Comparison of ENCODE assay signal across 8 cellular contexts in the genomic region with DNA sequence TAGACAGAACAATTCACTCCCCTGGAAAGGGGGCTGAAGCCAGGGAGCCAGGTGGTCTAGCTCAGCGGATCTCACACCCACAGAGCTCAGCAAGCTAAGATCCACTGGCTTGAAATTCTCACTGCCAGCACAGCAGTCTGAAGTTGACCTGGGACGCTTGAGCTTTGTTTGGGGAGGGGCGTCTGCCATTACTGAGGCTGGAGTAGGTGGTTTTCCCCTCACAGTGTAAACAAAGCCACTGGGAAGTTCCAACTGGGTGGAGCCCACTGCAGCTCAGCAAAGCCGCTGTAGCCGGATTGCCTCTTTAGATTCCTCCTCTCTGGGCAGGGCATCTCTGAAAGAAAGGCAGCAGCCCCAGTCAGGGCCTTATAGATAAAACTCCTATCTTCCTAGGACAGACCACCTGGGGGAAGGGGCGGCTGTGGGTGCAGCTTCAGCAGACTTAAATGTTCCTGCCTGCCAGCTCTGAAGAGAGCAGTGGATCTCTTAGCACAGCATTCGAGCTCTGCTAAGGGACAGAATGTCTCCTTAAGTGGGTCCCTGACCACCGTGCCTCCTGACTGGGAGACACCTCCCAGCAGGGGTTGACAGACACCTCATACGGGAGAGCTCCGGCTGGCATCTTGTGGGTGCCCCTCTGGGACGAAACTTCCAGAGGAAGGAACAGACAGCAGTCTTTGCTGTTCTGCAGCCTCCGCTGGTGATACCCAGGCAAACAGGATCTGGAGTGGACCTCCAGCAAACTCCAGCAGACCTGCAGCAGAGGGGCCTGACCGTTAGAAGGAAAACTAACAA.
DNase-seq lines count a peak whose midpoint lies in the region; ATAC-seq and TF ChIP-seq lines count a peak whose summit lies in the region.
"Not testable (repeated sequence)": the region's sequence is repeated elsewhere in the genome, so short reads cannot be mapped to it uniquely, and the experiment has no call there.

No MANE protein-coding gene starts in this region.

- H3F3A ChIP-seq in neural progenitor cell (ENCODE audit: low read depth): not testable (repeated sequence)

- H3K9me3 Mint-ChIP-seq in chondrocyte (ENCODE audit: low read depth); neural progenitor cell: not testable (repeated sequence)

- not testable (repeated sequence) for H3K79me2 ChIP-seq in neural progenitor cell (ENCODE audit: low read depth)

- 47 to 95% methylated on average over 2 to 6 of the region's 13 CpGs for WGBS in esophagus squamous epithelium, 2 donors
- WGBS in thyroid gland, 2 donors: 60 to 75% methylated on average over 10 to 13 of the region's 13 CpGs

- H3K4me3 Mint-ChIP-seq in chondrocyte (ENCODE audit: unreplicated experiment); neural progenitor cell: not testable (repeated sequence)

- not testable (repeated sequence) for H3K27me3 ChIP-seq in HUES48 (ENCODE audit: control insufficient read depth, insufficient read depth, low read length); esophagus squamous epithelium; left lung; neural progenitor cell; thyroid gland

- not testable (repeated sequence) for H3K4me3 ChIP-seq in HUES48 (ENCODE audit: low read depth, low read length); left lung; neural progenitor cell; thyroid gland (replicated peaks in 1 of 3)
- H3K4me3 ChIP-seq in esophagus squamous epithelium: peak overlapping the region in 1 of 4 donors; percentile 17

- ATAC-seq in left lung: peak; percentile 50

- H2AFZ ChIP-seq in neural progenitor cell (replicated peaks): peak overlapping the region; percentile 90

- H3K36me3 ChIP-seq in HUES48 (ENCODE audit: control insufficient read depth, insufficient read depth, low read length); esophagus squamous epithelium; left lung; neural progenitor cell; thyroid gland: not testable (repeated sequence)

- intact Hi-C loops in esophagus squamous epithelium (cut with DNase I); left lung (cut with DNase I); thyroid gland (cut with DNase I): not testable (repeated sequence)

- not testable (repeated sequence) for H3K4me2 ChIP-seq in neural progenitor cell

- H3K4me1 Mint-ChIP-seq in chondrocyte (ENCODE audit: low read depth): peaks cover 10% of the 10 kb centered on the region
- H3K4me1 Mint-ChIP-seq in neural progenitor cell: not testable (repeated sequence)

- not testable (repeated sequence) for H3K9me3 ChIP-seq in HUES48 (ENCODE audit: control insufficient read depth, insufficient read depth, low read length); esophagus squamous epithelium; left lung; neural progenitor cell (ENCODE audit: low read depth); thyroid gland

- H3K36me3 Mint-ChIP-seq in chondrocyte (ENCODE audit: low read depth); neural progenitor cell: not testable (repeated sequence)

- not testable (repeated sequence) for H4K20me1 ChIP-seq in neural progenitor cell (ENCODE audit: low read depth)

- H3K4me1 ChIP-seq in HUES48 (ENCODE audit: control insufficient read depth, insufficient read depth, low read length); left lung; neural progenitor cell; thyroid gland: not testable (repeated sequence)
- H3K4me1 ChIP-seq in esophagus squamous epithelium: peaks cover 9 to 22% (median 12%) of the 10 kb centered on the region in 3 donors

- H3K27ac ChIP-seq in HUES48 (ENCODE audit: low read depth, low read length) (peak overlapping the region; percentile 10), esophagus squamous epithelium (peak overlapping the region; percentile 65 to 80 (median 76))
- not testable (repeated sequence) for H3K27ac ChIP-seq in left lung, neural progenitor cell, thyroid gland

- DNase-seq in DMS53 (lab: John Stamatoyannopoulos, UW) (peak; percentile 27), OCI-M2 (lab: John Stamatoyannopoulos, UW; ENCODE audit: unreplicated experiment) (peak; percentile 66), chondrocyte (ENCODE audit: low spot score) (peak; percentile 52), left lung (peak; percentile 45 to 53), neural progenitor cell (ENCODE audit: low spot score) (peak; percentile 21), thyroid gland (peak; percentile 47 to 51)
- DNase-seq in esophagus squamous epithelium (lab: John Stamatoyannopoulos, UW): not testable (repeated sequence)

- not testable (repeated sequence) for TF ChIP-seq POLR2A in esophagus squamous epithelium (IDR thresholded peaks at IDR 0.05); thyroid gland (IDR thresholded peaks at IDR 0.05)

- not testable (repeated sequence) for TF ChIP-seq CTCF in chondrocyte (IDR thresholded peaks at IDR 0.05); esophagus squamous epithelium (IDR thresholded peaks at IDR 0.05); left lung (IDR thresholded peaks at IDR 0.05); neural progenitor cell (IDR thresholded peaks at IDR 0.05); thyroid gland (IDR thresholded peaks at IDR 0.05)

- not testable (repeated sequence) for H3K9ac ChIP-seq in HUES48 (ENCODE audit: low read depth, low read length); neural progenitor cell

- H3K27ac Mint-ChIP-seq in chondrocyte (ENCODE audit: unreplicated experiment); neural progenitor cell: not testable (repeated sequence)

- H3K27me3 Mint-ChIP-seq in chondrocyte (ENCODE audit: low read depth); neural progenitor cell (ENCODE audit: insufficient read depth, low read depth): not testable (repeated sequence)
